17 cellular contexts compared by ENCODE assay signal in the genomic region with DNA sequence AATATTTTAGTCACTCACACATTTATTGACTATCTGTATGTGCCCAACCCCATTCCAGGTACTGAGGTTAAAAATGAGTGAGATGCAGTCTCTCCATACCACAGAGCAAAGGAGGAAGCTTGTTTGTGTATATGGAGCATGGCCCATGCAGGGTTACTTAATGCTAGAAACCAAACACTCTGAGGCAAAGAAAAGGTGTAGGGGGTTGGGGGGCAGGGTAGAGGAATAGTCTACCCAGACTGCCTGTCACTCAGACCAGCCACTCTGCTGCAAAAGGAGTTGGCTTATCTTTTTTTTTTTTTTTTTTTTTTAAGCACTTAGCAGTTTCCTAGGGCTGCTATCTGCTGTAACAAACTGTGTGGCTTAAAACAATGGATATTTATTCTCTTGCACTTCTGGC. TPM values are rescaled to one million over a fixed set of nuclear protein-coding genes. Genes with fewer than 3 reads are reported as not detected.
DNase-seq lines count a peak whose midpoint lies in the region; ATAC-seq and TF ChIP-seq lines count a peak whose summit lies in the region.
"Had no signal": no experiment of that assay in that cellular context is flagged by ENCODE, and none has a peak within 500 bp of the region (broad histone marks: within the 10 kb centered on the region; RNA-seq: fewer than 3 reads in every experiment).

No MANE protein-coding gene starts in this region.

- H3K27me3 Mint-ChIP-seq in GM23338 (ENCODE audit: insufficient read depth, low read depth, poor library complexity), result no peaks in the 10 kb centered on the region

- no peak overlapping the region for H3K4me3 ChIP-seq in GM23338
- H3K4me3 ChIP-seq in OCI-LY1 (ENCODE audit: low read depth, low read length, poor library complexity, severe bottlenecking), result no peak overlapping the region
- H3K4me3 ChIP-seq in neutrophil (ENCODE audit: low read depth in 1 of 2, low read length in 1 of 2), result no peak overlapping the region
- H3K4me3 ChIP-seq: prostate gland had no signal

- H3K4me2 ChIP-seq in GM23338, result peak overlapping the region; percentile 45; the same call in 1 of the 2 replicates
- peak overlapping the region; percentile 24; the same call in 1 of the 2 replicates for H3K4me2 ChIP-seq in OCI-LY1 (ENCODE audit: low read length)

- no peaks in the 10 kb centered on the region; the same call in 1 of the 2 replicates for H4K20me1 ChIP-seq in GM23338 (replicated peaks; ENCODE audit: insufficient read depth)
- H4K20me1 ChIP-seq in OCI-LY1 (ENCODE audit: insufficient read depth, low read length), result no peaks in the 10 kb centered on the region

- H3K9ac ChIP-seq in OCI-LY1 (ENCODE audit: low read length), result no peak overlapping the region; the same call in 1 of the 2 replicates

- H3K9me2 ChIP-seq in GM23338 (ENCODE audit: insufficient read depth), result no peaks in the 10 kb centered on the region
- no peaks in the 10 kb centered on the region for H3K9me2 ChIP-seq in OCI-LY1 (ENCODE audit: low read depth, low read length)

- H3F3A ChIP-seq in GM23338 (replicated peaks; ENCODE audit: low read depth), result no peaks in the 10 kb centered on the region
- H3F3A ChIP-seq in OCI-LY1 (ENCODE audit: insufficient read depth, low read length), result no peaks in the 10 kb centered on the region

- H2AFZ ChIP-seq in GM23338 (no peak overlapping the region), OCI-LY1 (ENCODE audit: low read length) (no peak overlapping the region)

- H3K36me3 ChIP-seq in GM23338 (ENCODE audit: insufficient read depth) (no peaks in the 10 kb centered on the region), OCI-LY1 (ENCODE audit: insufficient read depth, low read length) (no peaks in the 10 kb centered on the region), neutrophil (no peaks in the 10 kb centered on the region)
- H3K36me3 ChIP-seq: prostate gland had no signal

- H3K4me1 ChIP-seq in GM23338 (ENCODE audit: insufficient read depth) (peaks cover 30% of the 10 kb centered on the region), OCI-LY1 (ENCODE audit: insufficient read depth, low read length, severe bottlenecking) (peaks cover 16% of the 10 kb centered on the region), neutrophil (ENCODE audit: control insufficient read depth in 1 of 2, insufficient read depth in 1 of 2, low read depth in 1 of 2, low read length in 1 of 2) (peaks cover 26 to 27% of the 10 kb centered on the region in 2 experiments)
- H3K4me1 ChIP-seq: prostate gland had no signal

- no peak for DNase-seq in GM23338 (ENCODE audit: low spot score)
- peak; percentile 29 for DNase-seq in iPS-NIHi11 (ENCODE audit: low spot score)
- DNase-seq in activated naive CD4-positive, alpha-beta T cell treated with anti-CD3 and anti-CD28 coated beads, Interleukin-2, amount 50 U/mL, for 72 hours (ENCODE audit: low spot score in 2 of 2), result no peak
- DNase-seq in NCI-H187 (lab: John Stamatoyannopoulos, UW), result no peak
- no peak for DNase-seq in NCI-H524 treated with DMSO at 0.1 percent for 48 hours (lab: John Stamatoyannopoulos, UW)
- DNase-seq: activated CD4-positive, alpha-beta T cell treated with anti-CD3 and anti-CD28 coated beads for 48 hours; activated CD8-positive, alpha-beta memory T cell treated with anti-CD3 and anti-CD28 coated beads for 24 hours; activated gamma-delta T cell treated with Interleukin-2 at 50 U/mL for 16 hours; kidney; NCI-H1105 treated with DMSO at 0.1 percent for 48 hours; NCI-H2029 treated with DMSO at 0.1 percent for 48 hours; NCI-H446 treated with DMSO at 0.1 percent for 48 hours; stimulated activated naive CD8-positive, alpha-beta T cell treated with anti-CD3 and anti-CD28 coated beads, Interleukin-15, Interleukin-2, amounts not matched to agents 100 U/mL and 50 U/mL, for 24 hours had no signal

- no peaks in the 10 kb centered on the region for H3K27me3 ChIP-seq in GM23338 (ENCODE audit: insufficient read depth)
- H3K27me3 ChIP-seq in OCI-LY1 (ENCODE audit: insufficient read depth, low read length), result no peaks in the 10 kb centered on the region
- H3K27me3 ChIP-seq in neutrophil, result no peaks in the 10 kb centered on the region

- peak; percentile 47 for ATAC-seq in GM23338
- ATAC-seq in activated naive CD4-positive, alpha-beta T cell treated with anti-CD3 and anti-CD28 coated beads, Interleukin-2, amount 50 U/mL, for 72 hours, result no peak
- ATAC-seq: SK-N-SH treated with all-trans-retinoic acid at 6 μM for 48 hours; stimulated activated naive CD8-positive, alpha-beta T cell treated with anti-CD3 and anti-CD28 coated beads, Interleukin-15, Interleukin-2, amounts not matched to agents 100 U/mL and 50 U/mL, for 24 hours had no signal

- TF ChIP-seq CTCF in GM23338 (conservative IDR thresholded peaks at IDR 0.05; ENCODE audit: low read depth in 2 of 2) (no peak), OCI-LY1 (IDR thresholded peaks at IDR 0.05; ENCODE audit: low read length) (no peak), neutrophil (IDR thresholded peaks at IDR 0.05) (no peak)

- no peaks in the 10 kb centered on the region for H3K9me3 ChIP-seq in OCI-LY1 (ENCODE audit: low read length)
- no peaks in the 10 kb centered on the region for H3K9me3 ChIP-seq in neutrophil
- H3K9me3 ChIP-seq: prostate gland had no signal

- H3K79me2 ChIP-seq in GM23338 (replicated peaks; ENCODE audit: insufficient read depth) (peaks cover 4% of the 10 kb centered on the region; the same call in 1 of the 2 replicates), OCI-LY1 (ENCODE audit: insufficient read depth, low read length) (no peaks in the 10 kb centered on the region)

- H3K4me3 Mint-ChIP-seq in GM23338, result no peak overlapping the region

- no peak overlapping the region for H3K27ac ChIP-seq in GM23338 (ENCODE audit: low read depth)
- peak overlapping the region; percentile 43 for H3K27ac ChIP-seq in OCI-LY1 (ENCODE audit: low read depth, low read length, poor library complexity, severe bottlenecking)
- peak overlapping the region; percentile 44 for H3K27ac ChIP-seq in neutrophil
- H3K27ac ChIP-seq: prostate gland had no signal

- H3K36me3 Mint-ChIP-seq in GM23338 (ENCODE audit: low read depth), result no peaks in the 10 kb centered on the region
- no peaks in the 10 kb centered on the region for H3K36me3 Mint-ChIP-seq in activated naive CD4-positive, alpha-beta T cell treated with anti-CD3 and anti-CD28 coated beads, Interleukin-2, amount 50 U/mL, for 72 hours

- peaks cover 35% of the 10 kb centered on the region for H3K4me1 Mint-ChIP-seq in GM23338

- no peak overlapping the region for H3K27ac Mint-ChIP-seq in GM23338
- H3K27ac Mint-ChIP-seq in activated naive CD4-positive, alpha-beta T cell treated with anti-CD3 and anti-CD28 coated beads, Interleukin-2, amount 50 U/mL, for 72 hours, result no peak overlapping the region

- no peaks in the 10 kb centered on the region for H3K9me3 Mint-ChIP-seq in GM23338
- H3K9me3 Mint-ChIP-seq in activated naive CD4-positive, alpha-beta T cell treated with anti-CD3 and anti-CD28 coated beads, Interleukin-2, amount 50 U/mL, for 72 hours, result no peaks in the 10 kb centered on the region

TF ChIP-seq in GM23338, 12 proteins besides CTCF, POLR2A, EP300 and RAD21 (continues in another document):
- TF ChIP-seq JUNB (IDR thresholded peaks at IDR 0.05; ENCODE audit: unreplicated experiment) (no peak), POLR2AphosphoS5 (IDR thresholded peaks at IDR 0.05; ENCODE audit: low read depth) (no peak), STAT1 (IDR thresholded peaks at IDR 0.05; ENCODE audit: unreplicated experiment) (no peak), NANOG (IDR thresholded peaks at IDR 0.05; ENCODE audit: borderline replicate concordance) (no peak), ZNF331 (CRISPR knock-in tag; IDR thresholded peaks at IDR 0.05; ENCODE audit: low read depth) (no peak), EZH2phosphoT487 (IDR thresholded peaks at IDR 0.05; ENCODE audit: unreplicated experiment) (no peak), ZNF114 (CRISPR knock-in tag; IDR thresholded peaks at IDR 0.05) (no peak), CREB1 (CRISPR knock-in tag; IDR thresholded peaks at IDR 0.05; ENCODE audit: low read depth) (no peak), EZH2 (IDR thresholded peaks at IDR 0.05; ENCODE audit: low read depth, unreplicated experiment) (no peak)
- TF ChIP-seq, protein P1, sequence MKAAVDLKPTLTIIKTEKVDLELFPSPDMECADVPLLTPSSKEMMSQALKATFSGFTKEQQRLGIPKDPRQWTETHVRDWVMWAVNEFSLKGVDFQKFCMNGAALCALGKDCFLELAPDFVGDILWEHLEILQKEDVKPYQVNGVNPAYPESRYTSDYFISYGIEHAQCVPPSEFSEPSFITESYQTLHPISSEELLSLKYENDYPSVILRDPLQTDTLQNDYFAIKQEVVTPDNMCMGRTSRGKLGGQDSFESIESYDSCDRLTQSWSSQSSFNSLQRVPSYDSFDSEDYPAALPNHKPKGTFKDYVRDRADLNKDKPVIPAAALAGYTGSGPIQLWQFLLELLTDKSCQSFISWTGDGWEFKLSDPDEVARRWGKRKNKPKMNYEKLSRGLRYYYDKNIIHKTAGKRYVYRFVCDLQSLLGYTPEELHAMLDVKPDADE (IDR thresholded peaks at IDR 0.05), result no peak
- TF ChIP-seq, protein P2, sequence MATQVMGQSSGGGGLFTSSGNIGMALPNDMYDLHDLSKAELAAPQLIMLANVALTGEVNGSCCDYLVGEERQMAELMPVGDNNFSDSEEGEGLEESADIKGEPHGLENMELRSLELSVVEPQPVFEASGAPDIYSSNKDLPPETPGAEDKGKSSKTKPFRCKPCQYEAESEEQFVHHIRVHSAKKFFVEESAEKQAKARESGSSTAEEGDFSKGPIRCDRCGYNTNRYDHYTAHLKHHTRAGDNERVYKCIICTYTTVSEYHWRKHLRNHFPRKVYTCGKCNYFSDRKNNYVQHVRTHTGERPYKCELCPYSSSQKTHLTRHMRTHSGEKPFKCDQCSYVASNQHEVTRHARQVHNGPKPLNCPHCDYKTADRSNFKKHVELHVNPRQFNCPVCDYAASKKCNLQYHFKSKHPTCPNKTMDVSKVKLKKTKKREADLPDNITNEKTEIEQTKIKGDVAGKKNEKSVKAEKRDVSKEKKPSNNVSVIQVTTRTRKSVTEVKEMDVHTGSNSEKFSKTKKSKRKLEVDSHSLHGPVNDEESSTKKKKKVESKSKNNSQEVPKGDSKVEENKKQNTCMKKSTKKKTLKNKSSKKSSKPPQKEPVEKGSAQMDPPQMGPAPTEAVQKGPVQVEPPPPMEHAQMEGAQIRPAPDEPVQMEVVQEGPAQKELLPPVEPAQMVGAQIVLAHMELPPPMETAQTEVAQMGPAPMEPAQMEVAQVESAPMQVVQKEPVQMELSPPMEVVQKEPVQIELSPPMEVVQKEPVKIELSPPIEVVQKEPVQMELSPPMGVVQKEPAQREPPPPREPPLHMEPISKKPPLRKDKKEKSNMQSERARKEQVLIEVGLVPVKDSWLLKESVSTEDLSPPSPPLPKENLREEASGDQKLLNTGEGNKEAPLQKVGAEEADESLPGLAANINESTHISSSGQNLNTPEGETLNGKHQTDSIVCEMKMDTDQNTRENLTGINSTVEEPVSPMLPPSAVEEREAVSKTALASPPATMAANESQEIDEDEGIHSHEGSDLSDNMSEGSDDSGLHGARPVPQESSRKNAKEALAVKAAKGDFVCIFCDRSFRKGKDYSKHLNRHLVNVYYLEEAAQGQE (IDR thresholded peaks at IDR 0.05; ENCODE audit: unreplicated experiment), result no peak

RNA-seq across cellular contexts. Expression of gene PGM1, which starts 19.8 kb away (rescaled TPM):
- 68.9 and 71.9 TPM in 2 replicates for total RNA-seq in GM23338 (2014; rRNA removed; shearing (Covaris generic))
- 17.4 and 20.9 TPM in 2 replicates for polyA plus RNA-seq in GM23338 (2016; fragmentation: Nextera tagmentation; extraction: Ambion mirVana)
- total RNA-seq in activated naive CD4-positive, alpha-beta T cell treated with anti-CD3 and anti-CD28 coated beads, Interleukin-2, amount 50 U/mL, for 72 hours, result 10 to 100 TPM; 14.0 to 52.1 TPM
